Comparison of ENCODE assay signal across 20 cellular contexts in genomic region chr4:113591982-113592381, GRCh38.
DNase-seq lines count a peak whose midpoint lies in the region; ATAC-seq, FAIRE-seq and TF ChIP-seq lines count a peak whose summit lies in the region.
"Had no signal": no experiment of that assay in that cellular context is flagged by ENCODE, and none has a peak within 500 bp of the region (broad histone marks: within the 10 kb centered on the region; RNA-seq: fewer than 3 reads in every experiment).

No MANE protein-coding gene starts in this region.

- SMC1A ChIA-PET in GM12878 (lab: Charles Lee; ENCODE audit: uncharacterized antibody, unreplicated experiment): interaction anchor here (0.6 to 7.3 kb wide), 22 partner anchors 7 to 167 kb away, joined by 3 to 64 read pairs (median 4); no protein-coding TSS in a partner anchor

- H3K79me1 ChIP-seq in IMR-90 (ENCODE audit: low read depth in 1 of 2, low read length in 2 of 2) (peaks cover 22 to 33% of the 10 kb centered on the region in 2 experiments), mesenchymal stem cell (replicated peaks; ENCODE audit: low read length, poor library complexity, severe bottlenecking) (peaks cover 17% of the 10 kb centered on the region)

- H2BK20ac ChIP-seq in IMR-90 (ENCODE audit: low read depth, low read length): no peak overlapping the region

- H2AFZ ChIP-seq in IMR-90 (replicated peaks; ENCODE audit: low read length, poor library complexity) (no peak overlapping the region), GM12878 (ENCODE audit: control insufficient read depth, low read depth, low read length) (no peak overlapping the region), mesenchymal stem cell (ENCODE audit: low read depth, low read length) (no peak overlapping the region)

- TF ChIP-seq POLR2A in IMR-90 (IDR thresholded peaks at IDR 0.05; ENCODE audit: low read depth, low read length): no peak
- TF ChIP-seq POLR2A in GM12878 (IDR thresholded peaks at IDR 0.05; ENCODE audit: low read depth, low read length): no peak
- TF ChIP-seq POLR2A in GM12891 (IDR thresholded peaks at IDR 0.05; ENCODE audit: low read depth, low read length): no peak

- H3K79me2 ChIP-seq in GM12878 (ENCODE audit: control insufficient read depth, insufficient read depth, low read length): no peaks in the 10 kb centered on the region

- H2AK9ac ChIP-seq in IMR-90 (replicated peaks; ENCODE audit: low read depth, low read length, poor library complexity): no peak overlapping the region

- RAD21 ChIA-PET in GM12878 (lab: Charles Lee; ENCODE audit: unreplicated experiment): interaction anchor here (0.9 to 4.7 kb wide), 8 partner anchors 10 to 167 kb away, joined by 3 to 41 read pairs (median 4); no protein-coding TSS in a partner anchor

- WGBS in IMR-90 (ENCODE audit: extremely low coverage in 2 of 2, insufficient read length in 1 of 2), 2 experiments: no CpG with 5 or more reads among the region's 1 CpG
- WGBS in GM12878 (ENCODE audit: insufficient coverage, insufficient replicate concordance, low lambda C conversion rate, missing lambda C conversion rate): 96% methylated on average over 1 of the region's 1 CpG
- 35% methylated on average over 1 of the region's 1 CpG for WGBS in mesenchymal stem cell

- H3K4me2 ChIP-seq in IMR-90 (ENCODE audit: low read depth, low read length): no peak overlapping the region
- no peak overlapping the region for H3K4me2 ChIP-seq in GM12878 (ENCODE audit: control insufficient read depth, insufficient read depth)
- H3K4me2 ChIP-seq in mesenchymal stem cell (ENCODE audit: low read length, poor library complexity, severe bottlenecking): no peak overlapping the region

- H3K4me3 ChIP-seq in AG10803 (ENCODE audit: low read length) (no peak overlapping the region), IMR-90 (ENCODE audit: insufficient read depth, low read depth, low read length) (no peak overlapping the region), GM12878 (no peak overlapping the region), mesenchymal stem cell (ENCODE audit: insufficient read depth in 1 of 2, low read depth in 1 of 2, low read length in 2 of 2) (no peak overlapping the region)
- H3K4me3 ChIP-seq: vagina had no signal

- in situ Hi-C loops in IMR-90 (cut with MboI; ENCODE audit: low sequenced_read_pairs): no loop called here
- in situ Hi-C loops in GM12878 (cut with MboI): no loop called here

- H2BK12ac ChIP-seq in mesenchymal stem cell (ENCODE audit: low read length in 2 of 2): no peak overlapping the region

- DNase-seq in AG10803 (ENCODE audit: low read depth) (peak; percentile 55), IMR-90 (peak; percentile 44), GM12878 (ENCODE audit: low read depth, low spot score) (no peak), mesenchymal stem cell (peak; percentile 18), DMS53 treated with DMSO at 0.1 percent for 48 hours (lab: John Stamatoyannopoulos, UW; ENCODE audit: unreplicated experiment) (no peak), GM12891 (ENCODE audit: insufficient read length, low spot score) (no peak), NCI-H446 treated with DMSO at 0.1 percent for 48 hours (lab: John Stamatoyannopoulos, UW) (no peak), NCI-H524 (lab: John Stamatoyannopoulos, UW) (no peak)
- DNase-seq: activated CD8-positive, alpha-beta T cell treated with anti-CD3 and anti-CD28 coated beads, Interleukin-2, amount 10 ng/mL, durations not matched to agents 7 days and 5 days; AML-193; aorta; DMS 273 treated with DMSO at 0.1 percent for 48 hours; naive thymus-derived CD4-positive, alpha-beta T cell; NCI-H1694 treated with DMSO at 0.1 percent for 48 hours; NCI-H510A treated with DMSO at 0.1 percent for 48 hours; stimulated activated naive CD8-positive, alpha-beta T cell treated with anti-CD3 and anti-CD28 coated beads, Interleukin-15, Interleukin-2, amounts not matched to agents 100 U/mL and 50 U/mL, for 24 hours had no signal

- peaks cover 3% of the 10 kb centered on the region; the same call in 1 of the 2 replicates for H3K9me1 ChIP-seq in IMR-90 (ENCODE audit: insufficient read depth, low read length)

- H3K23ac ChIP-seq in IMR-90 (ENCODE audit: low read depth, low read length) (no peak overlapping the region), mesenchymal stem cell (ENCODE audit: low read length in 2 of 2) (no peak overlapping the region)

- TF ChIP-seq EP300 in GM12878 (IDR thresholded peaks at IDR 0.05; ENCODE audit: borderline replicate concordance in 1 of 2, control insufficient read depth in 1 of 2, low read depth in 2 of 2, low read length in 2 of 2): no peak

- H4K20me1 ChIP-seq in IMR-90 (ENCODE audit: insufficient read depth, low read length) (0 out of 2 replicates have a peak, but pooled peaks cover 4% of the 10 kb centered on the region), GM12878 (ENCODE audit: control insufficient read depth, insufficient read depth) (no peaks in the 10 kb centered on the region)

- no peak overlapping the region for H4K5ac ChIP-seq in IMR-90 (ENCODE audit: low read depth, low read length)

- H3K9me3 ChIP-seq in IMR-90 (ENCODE audit: control insufficient read depth, insufficient read depth, low read length): no peaks in the 10 kb centered on the region
- no peaks in the 10 kb centered on the region; the same call in 2 of the 3 replicates for H3K9me3 ChIP-seq in GM12878 (replicated peaks; ENCODE audit: control insufficient read depth, insufficient read depth, low read length)
- no peaks in the 10 kb centered on the region for H3K9me3 ChIP-seq in mesenchymal stem cell (ENCODE audit: control insufficient read depth, low read length)
- H3K9me3 ChIP-seq: vagina had no signal

- no peak for FAIRE-seq in GM12878 (lab: Jason Lieb, UNC)
- no peak for FAIRE-seq in GM12891 (lab: Jason Lieb, UNC)

- H4K8ac ChIP-seq in IMR-90 (ENCODE audit: low read depth in 2 of 2, low read length in 2 of 2) (no peak overlapping the region), mesenchymal stem cell (ENCODE audit: low read length) (no peak overlapping the region)

- TF ChIP-seq RAD21 in IMR-90 (IDR thresholded peaks at IDR 0.05; ENCODE audit: low read length) (no peak), GM12878 (IDR thresholded peaks at IDR 0.05; ENCODE audit: insufficient read depth, low read depth, low read length) (no peak)

- CTCF ChIA-PET in IMR-90 (lab: Yijun Ruan, JAX): no interaction called here
- CTCF ChIA-PET in GM12878 (lab: Yijun Ruan, JAX): interaction anchor here (1.0 to 3.2 kb wide), 10 partner anchors 11 to 131 kb away, joined by 3 to 9 read pairs (median 4); no protein-coding TSS in a partner anchor

- H3K27me3 ChIP-seq in IMR-90 (ENCODE audit: control insufficient read depth, insufficient read depth, low read length): no peaks in the 10 kb centered on the region
- no peaks in the 10 kb centered on the region for H3K27me3 ChIP-seq in GM12878 (replicated peaks in 1 of 2; ENCODE audit: control insufficient read depth in 2 of 2, insufficient read depth in 2 of 2, low read length in 1 of 2)
- H3K27me3 ChIP-seq in mesenchymal stem cell (ENCODE audit: control insufficient read depth in 1 of 2, insufficient read depth in 1 of 2, low read length in 2 of 2): no peaks in the 10 kb centered on the region
- H3K27me3 ChIP-seq: vagina had no signal

- H2BK5ac ChIP-seq in IMR-90 (ENCODE audit: low read depth, low read length, poor library complexity, severe bottlenecking) (no peak overlapping the region), mesenchymal stem cell (ENCODE audit: low read depth, low read length, poor library complexity, severe bottlenecking) (no peak overlapping the region)

- H3K18ac ChIP-seq in IMR-90 (ENCODE audit: low read depth, low read length) (no peak overlapping the region), mesenchymal stem cell (ENCODE audit: low read depth in 1 of 2, low read length in 2 of 2) (no peak overlapping the region)

- no peak for TF ChIP-seq CTCF in AG10803 (conservative IDR thresholded peaks at IDR 0.05; ENCODE audit: low read length)
- TF ChIP-seq CTCF in IMR-90 (conservative IDR thresholded peaks at IDR 0.05; ENCODE audit: low read depth, low read length): no peak
- TF ChIP-seq CTCF in GM12878 (IDR thresholded peaks at IDR 0.05 in 2 of 3, conservative IDR thresholded peaks at IDR 0.05 in 1 of 3; ENCODE audit: control insufficient read depth in 2 of 3, extremely low read depth in 1 of 3, insufficient read depth in 1 of 3, low read depth in 3 of 3, low read length in 3 of 3): no peak

- intact Hi-C loops in IMR-90 (cut with micrococcal nuclease) (no loop called here), GM12878 (cut with micrococcal nuclease; ENCODE audit: unreplicated experiment) (no loop called here)

- ATAC-seq in IMR-90 (ENCODE audit: low read depth) (no peak; the same call in 1 of the 2 replicates), GM12878 (no peak)
- ATAC-seq: activated CD8-positive, alpha-beta T cell treated with anti-CD3 and anti-CD28 coated beads, Interleukin-2, amount 10 ng/mL, durations not matched to agents 7 days and 5 days; activated T-helper 17 cell treated with anti-CD3 and anti-CD28 coated beads, Interleukin-2, amount 50 U/mL, for 72 hours; naive thymus-derived CD4-positive, alpha-beta T cell; Panc1; stimulated activated naive CD8-positive, alpha-beta T cell treated with anti-CD3 and anti-CD28 coated beads, Interleukin-15, Interleukin-2, amounts not matched to agents 100 U/mL and 50 U/mL, for 24 hours had no signal

- H3K27ac ChIP-seq in IMR-90 (ENCODE audit: insufficient read depth, low read length) (no peak overlapping the region), GM12878 (ENCODE audit: control insufficient read depth, insufficient read depth) (no peak overlapping the region), mesenchymal stem cell (ENCODE audit: low read length, poor library complexity, severe bottlenecking) (no peak overlapping the region)
- H3K27ac ChIP-seq: vagina, VCaP had no signal

- dilution Hi-C loops in IMR-90 (cut with HindIII; ENCODE audit: low sequenced_read_pairs, unreplicated experiment): no loop called here

- BruUV-seq in IMR-90 (replicated peaks; lab: Mats Ljungman, UMichigan) (no TSS peak), GM12878 (replicated peaks; lab: Mats Ljungman, UMichigan) (no TSS peak)

- POLR2A ChIA-PET in IMR-90 (lab: Charles Lee; ENCODE audit: unreplicated experiment) (no interaction called here), GM12878 (lab: Charles Lee) (interaction anchor here (0.6 to 2.2 kb wide), 7 partner anchors 8 to 40 kb away, joined by 3 to 9 read pairs (median 3); no protein-coding TSS in a partner anchor)

- H3K4ac ChIP-seq in IMR-90 (ENCODE audit: low read depth, low read length) (no peak overlapping the region), mesenchymal stem cell (ENCODE audit: low read depth in 1 of 2, low read length in 2 of 2) (no peak overlapping the region)

- H2AK5ac ChIP-seq in IMR-90 (ENCODE audit: low read depth, low read length) (no peak overlapping the region), mesenchymal stem cell (ENCODE audit: low read length, severe bottlenecking) (no peak overlapping the region)

- H2BK120ac ChIP-seq in IMR-90 (ENCODE audit: low read depth, low read length) (no peak overlapping the region), mesenchymal stem cell (ENCODE audit: low read depth, low read length) (no peak overlapping the region)

- H3K9ac ChIP-seq in IMR-90 (ENCODE audit: low read depth, low read length) (no peak overlapping the region), GM12878 (ENCODE audit: control insufficient read depth, insufficient read depth, low read length) (no peak overlapping the region), mesenchymal stem cell (ENCODE audit: low read length) (no peak overlapping the region)

- H3K4me1 ChIP-seq in IMR-90 (ENCODE audit: control insufficient read depth, insufficient read depth, low read length) (peaks cover 12% of the 10 kb centered on the region), GM12878 (ENCODE audit: control insufficient read depth, insufficient read depth, low read length) (peaks cover 10% of the 10 kb centered on the region; the same call in 1 of the 2 replicates), mesenchymal stem cell (ENCODE audit: control insufficient read depth, insufficient read depth, low read depth, low read length) (peaks cover 1% of the 10 kb centered on the region)
- H3K4me1 ChIP-seq: vagina had no signal

- H3K56ac ChIP-seq in IMR-90 (ENCODE audit: extremely low read depth, insufficient read depth, low read length): no peak overlapping the region

- H3K14ac ChIP-seq in IMR-90 (replicated peaks; ENCODE audit: low read depth, low read length) (no peak overlapping the region), mesenchymal stem cell (ENCODE audit: low read length in 2 of 2) (no peak overlapping the region)

- H4K91ac ChIP-seq in IMR-90 (ENCODE audit: insufficient read depth, low read depth, low read length): no peak overlapping the region
- no peak overlapping the region for H4K91ac ChIP-seq in mesenchymal stem cell (ENCODE audit: low read length)

- H2BK15ac ChIP-seq in IMR-90 (ENCODE audit: low read depth, low read length) (no peak overlapping the region), mesenchymal stem cell (ENCODE audit: low read depth, poor library complexity, severe bottlenecking) (no peak overlapping the region)

- H3K36me3 ChIP-seq in IMR-90 (ENCODE audit: control insufficient read depth, insufficient read depth, low read length) (peaks cover 1% of the 10 kb centered on the region; the same call in 1 of the 2 replicates), GM12878 (ENCODE audit: control insufficient read depth in 2 of 2, insufficient read depth in 2 of 2, low read length in 1 of 2) (peaks cover 2 to 3% of the 10 kb centered on the region in 2 experiments; a peak in 1 of 4 replicates), mesenchymal stem cell (ENCODE audit: control insufficient read depth in 1 of 2, insufficient read depth in 2 of 2, low read depth in 1 of 2, low read length in 2 of 2) (peaks cover 3 to 70% of the 10 kb centered on the region in 2 experiments)
- H3K36me3 ChIP-seq: vagina had no signal

Comparison
In these comparisons a context has a peak if more than half of its experiments do, and no peak if none do; other contexts are left out.
1. DNase-seq: peak in AG10803 (single experiment), IMR-90 (single experiment) and mesenchymal stem cell (single experiment); none in GM12878 (single experiment), DMS53 treated with DMSO at 0.1 percent for 48 hours (single experiment), GM12891 (single experiment), NCI-H446 treated with DMSO at 0.1 percent for 48 hours (single experiment) and NCI-H524 (0 of 2).